1 cellular context compared by ENCODE assay signal in genomic region chr11:126748097-126748756, GRCh38.
TF ChIP-seq lines count a peak whose summit lies in the region.

No MANE protein-coding gene starts in this region.

TF ChIP-seq in GM23338, 12 proteins besides CTCF, POLR2A, EP300 and RAD21 (continued from another document):
- TF ChIP-seq REST (IDR thresholded peaks at IDR 0.05; ENCODE audit: unreplicated experiment): no peak
- TF ChIP-seq, protein P1, sequence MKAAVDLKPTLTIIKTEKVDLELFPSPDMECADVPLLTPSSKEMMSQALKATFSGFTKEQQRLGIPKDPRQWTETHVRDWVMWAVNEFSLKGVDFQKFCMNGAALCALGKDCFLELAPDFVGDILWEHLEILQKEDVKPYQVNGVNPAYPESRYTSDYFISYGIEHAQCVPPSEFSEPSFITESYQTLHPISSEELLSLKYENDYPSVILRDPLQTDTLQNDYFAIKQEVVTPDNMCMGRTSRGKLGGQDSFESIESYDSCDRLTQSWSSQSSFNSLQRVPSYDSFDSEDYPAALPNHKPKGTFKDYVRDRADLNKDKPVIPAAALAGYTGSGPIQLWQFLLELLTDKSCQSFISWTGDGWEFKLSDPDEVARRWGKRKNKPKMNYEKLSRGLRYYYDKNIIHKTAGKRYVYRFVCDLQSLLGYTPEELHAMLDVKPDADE (IDR thresholded peaks at IDR 0.05): no peak
- no peak for TF ChIP-seq JUNB (IDR thresholded peaks at IDR 0.05; ENCODE audit: unreplicated experiment)
- no peak for TF ChIP-seq STAT1 (IDR thresholded peaks at IDR 0.05; ENCODE audit: unreplicated experiment)
- no peak for TF ChIP-seq EZH2 (IDR thresholded peaks at IDR 0.05; ENCODE audit: low read depth, unreplicated experiment)
- TF ChIP-seq CREB1 (CRISPR knock-in tag; IDR thresholded peaks at IDR 0.05; ENCODE audit: low read depth): no peak
- no peak for TF ChIP-seq NANOG (IDR thresholded peaks at IDR 0.05; ENCODE audit: borderline replicate concordance)
